In the genomic region with DNA sequence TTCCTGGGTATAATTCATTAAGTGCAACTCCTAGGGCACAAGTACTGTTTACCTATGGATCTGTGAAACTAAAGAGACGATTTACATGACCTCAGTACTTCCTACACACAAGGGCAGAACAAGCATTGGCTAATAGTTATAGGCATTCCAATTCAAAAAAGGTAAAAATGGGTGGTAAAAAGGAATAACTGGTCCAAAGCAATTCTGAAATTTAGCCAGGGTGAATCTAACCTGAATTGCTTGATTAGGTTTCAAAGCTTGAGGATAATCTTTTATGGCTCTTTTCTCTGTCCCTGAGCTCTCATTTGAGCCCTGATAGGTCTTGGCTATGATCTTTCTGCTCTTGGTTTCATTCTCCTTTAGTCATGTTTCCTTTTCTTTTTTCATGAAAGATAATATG, we compare ENCODE assay signal across 38 cellular contexts. TPM values are rescaled to one million over a fixed set of nuclear protein-coding genes. Genes with fewer than 3 reads are reported as not detected.
"Had no signal": no experiment of that assay in that cellular context is flagged by ENCODE, and none has a peak within 500 bp of the region (broad histone marks: within the 10 kb centered on the region; RNA-seq: fewer than 3 reads in every experiment).

No MANE protein-coding gene starts in this region.

- DNase-seq: Karpas-422, Kasumi-1, MG63, MM.1S, MV-4-11, NCI-H1048, NCI-H1092, NCI-H1092 treated with DMSO at 0.1 percent for 48 hours, NCI-H1105, NCI-H1105 treated with DMSO at 0.1 percent for 48 hours, NCI-H1417, NCI-H1417 treated with DMSO at 0.1 percent for 48 hours, NCI-H1436, NCI-H1436 treated with DMSO at 0.1 percent for 48 hours, NCI-H146, NCI-H1694, NCI-H1694 treated with DMSO at 0.1 percent for 48 hours, NCI-H187, NCI-H187 treated with DMSO at 0.1 percent for 48 hours, NCI-H1930, NCI-H2029, NCI-H2029 treated with DMSO at 0.1 percent for 48 hours, NCI-H2081, NCI-H2081 treated with DMSO at 0.1 percent for 48 hours, NCI-H2107, NCI-H2171, NCI-H2227 treated with DMSO at 0.1 percent for 48 hours, NCI-H226, NCI-H345, NCI-H446, NCI-H446 treated with DMSO at 0.1 percent for 48 hours, NCI-H510A, NCI-H510A treated with DMSO at 0.1 percent for 48 hours, NCI-H524, NCI-H524 treated with DMSO at 0.1 percent for 48 hours had no signal

- H3K4me3 ChIP-seq: MG63 had no signal

- H3K36me3 ChIP-seq: MG63 had no signal

- H3K9me3 ChIP-seq: MG63 had no signal

- H3K27me3 ChIP-seq: MG63 had no signal

RNA-seq across cellular contexts. Expression of gene CALCR, which starts 52.3 kb away (rescaled TPM):
- total RNA-seq: LHCN-M2, M059J, MCF 10A had no signal
